In the genomic region with DNA sequence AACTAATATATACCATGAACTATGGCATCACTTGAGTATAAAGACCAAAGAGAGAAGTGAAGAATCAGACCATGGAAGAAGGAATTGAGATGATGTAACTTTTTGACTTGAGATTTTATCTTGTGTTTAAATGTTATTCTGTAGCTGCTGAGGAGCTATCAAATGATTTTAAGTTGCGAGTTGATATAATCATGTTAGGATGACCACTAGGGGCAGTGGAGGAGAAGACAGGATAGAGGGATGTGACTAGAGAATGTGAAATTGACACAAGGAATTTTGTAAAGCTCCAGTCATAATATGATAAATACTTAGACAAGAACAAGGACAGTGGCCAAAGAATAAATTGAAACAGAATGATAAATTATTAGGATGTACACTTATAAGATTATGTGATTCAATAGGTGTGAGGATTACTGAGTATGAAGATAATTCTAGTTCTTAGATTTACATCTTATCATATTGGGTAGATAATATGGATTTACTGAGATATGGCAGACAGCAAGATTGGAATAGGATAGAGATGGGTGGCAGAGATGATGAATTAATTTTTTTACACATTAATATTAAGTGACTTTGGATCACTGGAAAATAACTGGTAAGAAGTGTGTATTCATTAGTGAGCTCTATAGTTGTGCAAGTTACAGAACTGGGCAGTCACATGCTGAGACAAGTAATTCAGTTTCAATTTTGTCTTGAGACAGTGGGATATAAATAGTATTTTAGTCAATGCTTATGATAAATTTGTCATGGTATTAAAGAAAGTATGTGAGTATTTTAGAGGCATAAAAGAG, we compare ENCODE assay signal across 10 cellular contexts.
DNase-seq lines count a peak whose midpoint lies in the region; ATAC-seq, FAIRE-seq and TF ChIP-seq lines count a peak whose summit lies in the region.
"Had no signal": no experiment of that assay in that cellular context is flagged by ENCODE, and none has a peak within 500 bp of the region (broad histone marks: within the 10 kb centered on the region; RNA-seq: fewer than 3 reads in every experiment).

No MANE protein-coding gene starts in this region.

- CTCF ChIA-PET in CD8-positive, alpha-beta memory T cell (lab: Charles Lee): no interaction called here

- intact Hi-C loops in mucosa of descending colon (cut with DNase I, micrococcal nuclease): no loop called here

- H3K36me3 ChIP-seq in Karpas-422 (ENCODE audit: insufficient read depth, low read length) (no peaks in the 10 kb centered on the region), adipocyte (ENCODE audit: control insufficient read depth, insufficient read depth, low read length, severe bottlenecking) (no peaks in the 10 kb centered on the region), mucosa of descending colon (ENCODE audit: low read depth) (no peaks in the 10 kb centered on the region)
- no peaks in the 10 kb centered on the region for H3K36me3 ChIP-seq in CD8-positive, alpha-beta memory T cell (ENCODE audit: insufficient read depth, low read length)

- no peaks in the 10 kb centered on the region for H3K27me3 ChIP-seq in Karpas-422 (ENCODE audit: low read length)
- no peaks in the 10 kb centered on the region for H3K27me3 ChIP-seq in adipocyte (replicated peaks; ENCODE audit: control insufficient read depth, insufficient read depth, low read length)
- H3K27me3 ChIP-seq in CD8-positive, alpha-beta memory T cell (ENCODE audit: insufficient read depth, low read length, poor library complexity, severe bottlenecking): no peaks in the 10 kb centered on the region

- no peak overlapping the region for H3K27ac Mint-ChIP-seq in CD8-positive, alpha-beta memory T cell

- FAIRE-seq in D721Med (lab: Jason Lieb, UNC): peak; percentile 53

- POLR2A ChIA-PET in CD8-positive, alpha-beta memory T cell (lab: Charles Lee): no interaction called here

- no peaks in the 10 kb centered on the region for H3K9me2 ChIP-seq in Karpas-422 (replicated peaks; ENCODE audit: insufficient read depth, low read length)

- H3K36me3 Mint-ChIP-seq in CD8-positive, alpha-beta memory T cell: no peaks in the 10 kb centered on the region

- TF ChIP-seq CTCF in D721Med (IDR thresholded peaks at IDR 0.05; ENCODE audit: insufficient read depth, missing control alignments) (peak; percentile 44), mucosa of descending colon (IDR thresholded peaks at IDR 0.05) (no peak)

- H3K4me1 ChIP-seq in Karpas-422 (ENCODE audit: low read length): no peaks in the 10 kb centered on the region
- peaks cover 3% of the 10 kb centered on the region for H3K4me1 ChIP-seq in adipocyte (ENCODE audit: control insufficient read depth, insufficient read depth, low read length)
- no peaks in the 10 kb centered on the region for H3K4me1 ChIP-seq in mucosa of descending colon (ENCODE audit: low read depth)
- H3K4me1 ChIP-seq in CD8-positive, alpha-beta memory T cell (ENCODE audit: insufficient read depth, low read length): no peaks in the 10 kb centered on the region

- H3K79me2 ChIP-seq in Karpas-422 (ENCODE audit: low read length): no peaks in the 10 kb centered on the region

- H3K27me3 Mint-ChIP-seq in CD8-positive, alpha-beta memory T cell: no peaks in the 10 kb centered on the region

- no peak for ATAC-seq in mucosa of descending colon
- ATAC-seq in stimulated activated naive CD8-positive, alpha-beta T cell treated with anti-CD3 and anti-CD28 coated beads, Interleukin-15, Interleukin-2, amounts not matched to agents 100 U/mL and 50 U/mL, for 24 hours: no peak

- H3K9ac ChIP-seq in Karpas-422 (ENCODE audit: low read length) (no peak overlapping the region), adipocyte (ENCODE audit: low read length) (no peak overlapping the region)

- H2AFZ ChIP-seq in Karpas-422 (ENCODE audit: low read length): no peak overlapping the region

- H3K4me2 ChIP-seq in Karpas-422 (ENCODE audit: low read depth, low read length, poor library complexity, severe bottlenecking): no peak overlapping the region

- H3K27ac ChIP-seq in Karpas-422 (ENCODE audit: low read length): no peak overlapping the region
- no peak overlapping the region for H3K27ac ChIP-seq in CD8-positive, alpha-beta memory T cell (ENCODE audit: low read depth, low read length)

- no peak overlapping the region for H3K4me3 ChIP-seq in Karpas-422 (ENCODE audit: low read length)
- no peak overlapping the region for H3K4me3 ChIP-seq in adipocyte (ENCODE audit: low read length)
- H3K4me3 ChIP-seq in mucosa of descending colon: no peak overlapping the region
- H3K4me3 ChIP-seq in CD8-positive, alpha-beta memory T cell (ENCODE audit: low read length): no peak overlapping the region

- no peaks in the 10 kb centered on the region for H3K4me1 Mint-ChIP-seq in CD8-positive, alpha-beta memory T cell

- H3K4me3 Mint-ChIP-seq in CD8-positive, alpha-beta memory T cell: no peak overlapping the region

- no peaks in the 10 kb centered on the region for H3K9me3 ChIP-seq in Karpas-422 (ENCODE audit: low read length)
- H3K9me3 ChIP-seq in adipocyte (ENCODE audit: control insufficient read depth, low read length): no peaks in the 10 kb centered on the region
- peaks cover 4% of the 10 kb centered on the region for H3K9me3 ChIP-seq in mucosa of descending colon
- H3K9me3 ChIP-seq in CD8-positive, alpha-beta memory T cell (ENCODE audit: low read length): no peaks in the 10 kb centered on the region

- H4K20me1 ChIP-seq in Karpas-422 (ENCODE audit: insufficient read depth, low read depth, low read length): no peaks in the 10 kb centered on the region

- DNase-seq in D721Med (ENCODE audit: insufficient read length, low spot score) (no peak), Karpas-422 (peak; percentile 60), adipocyte (ENCODE audit: low read depth) (peak; percentile 13), iPS-NIHi11 (ENCODE audit: low spot score) (peak; percentile 17), mucosa of descending colon (no peak), T-helper 1 cell (no peak)
- no peak for DNase-seq in CD8-positive, alpha-beta memory T cell
- no peak for DNase-seq in stimulated activated naive CD8-positive, alpha-beta T cell treated with anti-CD3 and anti-CD28 coated beads, Interleukin-15, Interleukin-2, amounts not matched to agents 100 U/mL and 50 U/mL, for 24 hours
- DNase-seq: midbrain, NCI-H1417 treated with DMSO at 0.1 percent for 48 hours had no signal

- H3K9me3 Mint-ChIP-seq in CD8-positive, alpha-beta memory T cell: peaks cover 4 to 24% (median 6%) of the 10 kb centered on the region in 5 donors

Comparison
In these comparisons a context has a peak if more than half of its experiments do, and no peak if none do; other contexts are left out.
1. DNase-seq: peak in Karpas-422 (single experiment), adipocyte (single experiment) and iPS-NIHi11 (single experiment); none in D721Med (single experiment), mucosa of descending colon (0 of 3), T-helper 1 cell (0 of 5), CD8-positive, alpha-beta memory T cell (0 of 5) and stimulated activated naive CD8-positive, alpha-beta T cell treated with anti-CD3 and anti-CD28 coated beads, Interleukin-15, Interleukin-2, amounts not matched to agents 100 U/mL and 50 U/mL, for 24 hours (single experiment).